ENCODE assay signal across 1 cellular context in the genomic region with DNA sequence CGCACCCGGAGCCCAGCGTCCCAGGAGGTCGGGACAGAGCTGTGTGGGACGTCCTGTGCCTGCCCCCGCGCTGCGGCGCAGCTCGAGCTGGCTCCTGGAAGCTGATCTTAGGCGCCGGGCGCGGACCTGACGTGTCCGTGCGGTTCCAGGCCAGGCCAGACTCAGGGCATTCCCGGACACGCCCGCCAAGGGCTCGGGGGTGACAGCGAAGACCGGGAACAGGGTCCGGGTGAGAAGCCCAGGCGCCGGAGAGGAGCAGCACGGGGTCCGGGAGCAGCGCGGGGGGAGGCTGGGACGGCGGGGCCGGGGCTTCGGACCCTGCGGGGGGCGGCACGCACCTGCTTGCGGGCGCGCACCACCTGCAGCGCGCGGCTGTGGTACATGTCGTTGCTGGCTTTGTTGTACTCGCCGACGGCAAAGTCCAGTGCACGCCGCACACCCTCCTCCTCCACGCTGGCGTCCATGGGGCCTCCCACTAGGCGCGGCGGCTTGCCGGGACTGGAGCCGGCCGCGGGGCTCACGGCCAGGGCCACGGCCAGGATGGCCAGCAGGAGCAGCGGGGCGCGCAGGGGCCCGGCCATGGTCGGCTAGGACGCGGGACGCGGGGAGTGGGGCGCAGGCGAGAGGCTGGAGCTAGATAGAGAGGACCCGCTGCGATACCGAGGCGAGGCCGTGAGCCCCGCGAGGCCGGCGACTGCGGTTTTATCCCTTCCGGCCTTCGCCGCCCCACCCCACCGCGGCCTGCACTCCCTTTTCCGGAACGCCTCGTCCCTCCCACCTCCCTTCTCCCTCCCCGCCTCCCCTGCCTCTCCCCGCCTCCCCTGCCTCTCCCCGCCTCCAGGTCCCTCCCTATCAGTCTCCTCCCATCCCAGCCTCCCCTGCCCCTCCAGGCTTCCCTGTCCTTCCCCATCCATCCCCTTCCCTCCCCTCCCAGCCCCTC.
TF ChIP-seq lines count a peak whose summit lies in the region.

Gene CST3 (minus strand): TSS at position 674 of the 940 bp plus-strand sequence. CDS start 93 bp downstream, at position 581.

TF ChIP-seq in A549, 52 proteins besides CTCF, POLR2A, EP300 and RAD21 (continued from another document):
- TF ChIP-seq, protein P1, sequence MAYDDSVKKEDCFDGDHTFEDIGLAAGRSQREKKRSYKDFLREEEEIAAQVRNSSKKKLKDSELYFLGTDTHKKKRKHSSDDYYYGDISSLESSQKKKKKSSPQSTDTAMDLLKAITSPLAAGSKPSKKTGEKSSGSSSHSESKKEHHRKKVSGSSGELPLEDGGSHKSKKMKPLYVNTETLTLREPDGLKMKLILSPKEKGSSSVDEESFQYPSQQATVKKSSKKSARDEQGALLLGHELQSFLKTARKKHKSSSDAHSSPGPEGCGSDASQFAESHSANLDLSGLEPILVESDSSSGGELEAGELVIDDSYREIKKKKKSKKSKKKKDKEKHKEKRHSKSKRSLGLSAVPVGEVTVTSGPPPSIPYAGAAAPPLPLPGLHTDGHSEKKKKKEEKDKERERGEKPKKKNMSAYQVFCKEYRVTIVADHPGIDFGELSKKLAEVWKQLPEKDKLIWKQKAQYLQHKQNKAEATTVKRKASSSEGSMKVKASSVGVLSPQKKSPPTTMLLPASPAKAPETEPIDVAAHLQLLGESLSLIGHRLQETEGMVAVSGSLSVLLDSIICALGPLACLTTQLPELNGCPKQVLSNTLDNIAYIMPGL (CRISPR knock-in tag; IDR thresholded peaks at IDR 0.05; ENCODE audit: borderline replicate concordance), result no peak
- TF ChIP-seq TFCP2L1 (CRISPR knock-in tag; IDR thresholded peaks at IDR 0.05) (no peak), PBX3 (IDR thresholded peaks at IDR 0.05) (0 out of 2 replicates have a peak, but pooled peaks have one; percentile 11), JUN (IDR thresholded peaks at IDR 0.05) (peak; percentile 87 to 97), NFE2L2 (conservative IDR thresholded peaks at IDR 0.05; ENCODE audit: low read length) (no peak), ZNF302 (CRISPR knock-in tag; IDR thresholded peaks at IDR 0.05) (no peak), CEBPB (IDR thresholded peaks at IDR 0.05) (no peak), HOXB13 (CRISPR knock-in tag; IDR thresholded peaks at IDR 0.05; ENCODE audit: low read depth) (no peak), RNF2 (IDR thresholded peaks at IDR 0.05; ENCODE audit: borderline replicate concordance, low read depth) (no peak)
- TF ChIP-seq, protein P2, sequence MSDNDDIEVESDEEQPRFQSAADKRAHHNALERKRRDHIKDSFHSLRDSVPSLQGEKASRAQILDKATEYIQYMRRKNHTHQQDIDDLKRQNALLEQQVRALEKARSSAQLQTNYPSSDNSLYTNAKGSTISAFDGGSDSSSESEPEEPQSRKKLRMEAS (IDR thresholded peaks at IDR 0.05), result peak; percentile 73; the same call in 1 of the 2 replicates
